Comparison of ENCODE assay signal across 8 cellular contexts in genomic region chr6:73452107-73452461, GRCh38. TPM values are rescaled to one million over a fixed set of nuclear protein-coding genes. Genes with fewer than 3 reads are reported as not detected.
A peak's percentile ranks its signal among the peaks of the same experiment; 100 is the strongest.
DNase-seq lines count a peak whose midpoint lies in the region; ATAC-seq and TF ChIP-seq lines count a peak whose summit lies in the region.

CGAS (minus strand) TSS chr6:73452297; CDS start chr6:73452181, 116 bp downstream.

- peak within 1 kb of the TSS; percentile 97 for H3K4me3 Mint-ChIP-seq in activated naive CD8-positive, alpha-beta T cell treated with anti-CD3 and anti-CD28 coated beads, Interleukin-2, amount 10 ng/mL, durations not matched to agents 7 days and 5 days

- intact Hi-C loops in heart right ventricle (cut with DNase I): loop anchor here in 1 of 10 donors (10.0 kb wide), 1 partner anchor 63 kb away; no protein-coding TSS in a partner anchor
- intact Hi-C loops in aorta (cut with DNase I): no loop called here

- H2AFZ ChIP-seq in ACC112 (ENCODE audit: low read length, unreplicated experiment): peak within 1 kb of the TSS; percentile 91

- H3K27ac ChIP-seq in ACC112 (ENCODE audit: low read depth, low read length) (peak within 1 kb of the TSS; percentile 86), heart right ventricle (peak within 1 kb of the TSS; percentile 23 to 94 (median 86)), aorta (ENCODE audit: low read depth in 1 of 2, low read length in 2 of 2) (peak within 1 kb of the TSS in 1 of 2 donors; percentile 41)

- H3K36me3 ChIP-seq in ACC112 (ENCODE audit: insufficient read depth, low read length) (no peaks in the 10 kb centered on the region), heart right ventricle (peaks cover 0 to 17% (median 0%) of the 10 kb centered on the region in 9 donors), aorta (ENCODE audit: control insufficient read depth in 1 of 2, insufficient read depth in 2 of 2, low read length in 1 of 2) (no peaks in the 10 kb centered on the region)

- H3K36me3 Mint-ChIP-seq in activated naive CD8-positive, alpha-beta T cell treated with anti-CD3 and anti-CD28 coated beads, Interleukin-2, amount 10 ng/mL, durations not matched to agents 7 days and 5 days: peaks cover 23% of the 10 kb centered on the region

- ATAC-seq in GM18867 (IDR thresholded peaks at IDR 0.05; ENCODE audit: unreplicated experiment) (peak; percentile 72), HG03108 (IDR thresholded peaks at IDR 0.05; ENCODE audit: unreplicated experiment) (peak; percentile 73), heart right ventricle (peak; percentile 88 to 95 (median 92)), aorta (ENCODE audit: low FRiP score) (peak; percentile 93)
- ATAC-seq in activated naive CD8-positive, alpha-beta T cell treated with anti-CD3 and anti-CD28 coated beads, Interleukin-2, amount 10 ng/mL, durations not matched to agents 7 days and 5 days (ENCODE audit: low read depth): peak; percentile 78

- H3K9me3 ChIP-seq in heart right ventricle (no peaks in the 10 kb centered on the region), aorta (ENCODE audit: control insufficient read depth, low read length) (no peaks in the 10 kb centered on the region)

- peak within 1 kb of the TSS; percentile 90 for H3K27ac Mint-ChIP-seq in activated naive CD8-positive, alpha-beta T cell treated with anti-CD3 and anti-CD28 coated beads, Interleukin-2, amount 10 ng/mL, durations not matched to agents 7 days and 5 days

- H3K27me3 ChIP-seq in ACC112 (ENCODE audit: insufficient read depth, low read length): no peaks in the 10 kb centered on the region
- H3K27me3 ChIP-seq in heart right ventricle: peaks cover 0 to 12% (median 0%) of the 10 kb centered on the region in 7 donors
- H3K27me3 ChIP-seq in aorta (ENCODE audit: control insufficient read depth in 1 of 2, insufficient read depth in 2 of 2, low read length in 1 of 2): no peaks in the 10 kb centered on the region

- peaks cover 51% of the 10 kb centered on the region for H3K79me2 ChIP-seq in ACC112 (ENCODE audit: control insufficient read depth, insufficient read depth, low read length, unreplicated experiment)

- peak; percentile 73 for DNase-seq in SKM-1 (lab: John Stamatoyannopoulos, UW; ENCODE audit: unreplicated experiment)
- DNase-seq in activated naive CD8-positive, alpha-beta T cell treated with anti-CD3 and anti-CD28 coated beads, Interleukin-2, amount 10 ng/mL, durations not matched to agents 7 days and 5 days: peak; percentile 81
- DNase-seq in heart right ventricle: peak; percentile 78 to 80
- DNase-seq in putamen (ENCODE audit: low spot score): peak; percentile 47
- DNase-seq in aorta: peak; percentile 92 to 94

- H3K4me3 ChIP-seq in ACC112 (ENCODE audit: low read depth, low read length) (peak within 1 kb of the TSS; percentile 95), heart right ventricle (peak within 1 kb of the TSS; percentile 63 to 90 (median 76)), aorta (ENCODE audit: low read length in 2 of 2) (peak within 1 kb of the TSS; percentile 57 to 61)

- WGBS in heart right ventricle, 2 donors: 7 to 8% methylated on average over 23 of the region's 23 CpGs
- 4 to 5% methylated on average over 23 of the region's 23 CpGs for WGBS in aorta, 2 donors

- H3K4me1 ChIP-seq in ACC112 (ENCODE audit: control insufficient read depth, insufficient read depth, low read length, unreplicated experiment): peaks cover 5% of the 10 kb centered on the region
- peaks cover 0 to 62% (median 14%) of the 10 kb centered on the region in 9 donors for H3K4me1 ChIP-seq in heart right ventricle
- no peaks in the 10 kb centered on the region for H3K4me1 ChIP-seq in aorta (ENCODE audit: control insufficient read depth in 1 of 2, insufficient read depth in 2 of 2, low read length in 2 of 2)

- no peaks in the 10 kb centered on the region for H3K27me3 Mint-ChIP-seq in activated naive CD8-positive, alpha-beta T cell treated with anti-CD3 and anti-CD28 coated beads, Interleukin-2, amount 10 ng/mL, durations not matched to agents 7 days and 5 days

- peaks cover 34% of the 10 kb centered on the region for H3K4me1 Mint-ChIP-seq in activated naive CD8-positive, alpha-beta T cell treated with anti-CD3 and anti-CD28 coated beads, Interleukin-2, amount 10 ng/mL, durations not matched to agents 7 days and 5 days

- POLR2A ChIA-PET in activated naive CD8-positive, alpha-beta T cell treated with anti-CD3 and anti-CD28 coated beads, Interleukin-2, amount 10 ng/mL, durations not matched to agents 7 days and 5 days (lab: Charles Lee): interaction anchor here (1.1 to 3.7 kb wide), 8 partner anchors 10 to 136 kb away, joined by 3 to 108 read pairs (median 8); partner anchors contain the start of genes EEF1A1 and MTO1

- TF ChIP-seq CTCF in heart right ventricle (IDR thresholded peaks at IDR 0.05): no peak

- H3K9me3 Mint-ChIP-seq in activated naive CD8-positive, alpha-beta T cell treated with anti-CD3 and anti-CD28 coated beads, Interleukin-2, amount 10 ng/mL, durations not matched to agents 7 days and 5 days: no peaks in the 10 kb centered on the region

RNA-seq across cellular contexts. Expression of gene CGAS, which starts in this region (rescaled TPM):
- 10 to 100 TPM; 25.9 to 26.6 TPM for total RNA-seq in activated naive CD8-positive, alpha-beta T cell treated with anti-CD3 and anti-CD28 coated beads, Interleukin-2, amount 10 ng/mL, durations not matched to agents 7 days and 5 days
- total RNA-seq in heart right ventricle (1 to 10 TPM in 7 of 10 donors, under 1 TPM in 3; 0.62 to 4.1 (median 1.1) TPM), aorta (10 to 100 TPM in 1 of 2 donors, 1 to 10 TPM in 1; 8.7 to 10.8 TPM)
- polyA plus RNA-seq in heart right ventricle (1 to 10 TPM in 1 of 2 donors, under 1 TPM in 1; 0.46 to 1.0 TPM), aorta (1 to 10 TPM; 2.5 to 3.6 TPM)
